ENCODE assay signal across 9 cellular contexts in the genomic region with DNA sequence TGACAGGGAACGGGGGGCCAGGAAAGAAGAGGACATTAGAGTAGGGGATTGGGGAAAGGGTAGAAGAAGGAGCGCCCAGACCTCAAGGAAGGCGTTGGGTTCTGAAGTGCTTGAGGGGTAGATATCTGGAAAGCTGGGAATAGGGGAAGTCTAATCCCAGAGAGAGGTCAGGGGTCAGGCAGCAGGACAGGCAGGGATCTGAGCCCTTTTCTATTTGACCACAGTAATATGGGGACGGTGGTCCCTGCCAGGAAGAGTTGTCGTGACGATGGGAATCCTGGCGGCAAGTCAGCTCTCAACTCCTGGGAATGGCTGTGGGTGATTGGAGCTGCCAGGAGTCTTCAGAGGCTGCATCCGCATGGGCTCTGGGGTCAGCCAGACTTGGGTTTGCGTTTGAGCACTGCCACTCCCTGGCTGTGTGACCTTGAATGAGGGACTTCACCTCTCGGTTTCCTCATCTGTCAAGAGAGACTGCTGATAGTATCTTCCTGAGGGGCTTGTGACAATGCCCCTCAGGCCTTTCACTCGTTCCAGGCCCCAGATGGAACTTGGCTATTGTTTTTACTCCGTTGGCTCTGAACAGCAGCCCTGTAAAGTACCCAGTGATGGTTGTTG. TPM values are rescaled to one million over a fixed set of nuclear protein-coding genes. Genes with fewer than 3 reads are reported as not detected.
DNase-seq lines count a peak whose midpoint lies in the region; ATAC-seq and TF ChIP-seq lines count a peak whose summit lies in the region.
"Had no signal": no experiment of that assay in that cellular context is flagged by ENCODE, and none has a peak within 500 bp of the region (broad histone marks: within the 10 kb centered on the region; RNA-seq: fewer than 3 reads in every experiment).

No MANE protein-coding gene starts in this region.

- POLR2A ChIA-PET in CD4-positive, alpha-beta T cell (lab: Charles Lee), result interaction anchor here (2.0 to 2.3 kb wide), 2 partner anchors 45 to 50 kb away, joined by 17 to 26 read pairs; a partner anchor contains a TSS
- POLR2A ChIA-PET in OCI-LY7 (lab: Charles Lee), result interaction anchor here (1.1 kb wide), 1 partner anchor 22 kb away, joined by 3 read pairs; no protein-coding TSS in a partner anchor

- H2AFZ ChIP-seq in OCI-LY7 (ENCODE audit: low read length), result no peak overlapping the region

- peaks cover 11% of the 10 kb centered on the region; the same call in 1 of the 2 replicates for H3K79me2 ChIP-seq in OCI-LY7 (ENCODE audit: insufficient read depth, low read depth, low read length)

- peaks cover 23% of the 10 kb centered on the region for H3K36me3 Mint-ChIP-seq in CD4-positive, alpha-beta T cell (ENCODE audit: low read depth)
- H3K36me3 Mint-ChIP-seq in endothelial cell (ENCODE audit: low read depth, unreplicated experiment), result peaks cover 10% of the 10 kb centered on the region
- no peaks in the 10 kb centered on the region for H3K36me3 Mint-ChIP-seq in neural crest cell (ENCODE audit: low read depth)

- H3K27me3 ChIP-seq in CD4-positive, alpha-beta T cell (ENCODE audit: control insufficient read depth, insufficient read depth, low read length), result no peaks in the 10 kb centered on the region

- BruUV-seq in OCI-LY7 (replicated peaks; lab: Mats Ljungman, UMichigan), result no TSS peak

- DNase-seq in CD4-positive, alpha-beta T cell, result no peak
- DNase-seq in OCI-LY7 (ENCODE audit: low spot score) (no peak), endothelial cell (ENCODE audit: low spot score) (no peak), neural crest cell (ENCODE audit: low read depth, low spot score) (no peak), mucosa of gallbladder (ENCODE audit: low spot score) (no peak), NCI-H2227 treated with DMSO at 0.1 percent for 48 hours (lab: John Stamatoyannopoulos, UW) (no peak)
- no peak for DNase-seq in activated CD4-positive, alpha-beta T cell treated with anti-CD3 and anti-CD28 coated beads, Interleukin-2, amount 50 U/mL, for 1 hour
- DNase-seq: NCI-H2171 had no signal

- H3K36me3 ChIP-seq in OCI-LY7 (ENCODE audit: insufficient read depth, low read length), result no peaks in the 10 kb centered on the region; the same call in 1 of the 2 replicates

- H3K27me3 Mint-ChIP-seq in CD4-positive, alpha-beta T cell, result no peaks in the 10 kb centered on the region
- H3K27me3 Mint-ChIP-seq in endothelial cell (ENCODE audit: unreplicated experiment), result peaks cover 22% of the 10 kb centered on the region
- no peaks in the 10 kb centered on the region for H3K27me3 Mint-ChIP-seq in neural crest cell (ENCODE audit: low read depth)

- TF ChIP-seq CTCF in CD4-positive, alpha-beta T cell (IDR thresholded peaks at IDR 0.05), result no peak
- TF ChIP-seq CTCF in OCI-LY7 (conservative IDR thresholded peaks at IDR 0.05; ENCODE audit: low read length), result no peak
- no peak for TF ChIP-seq CTCF in endothelial cell (IDR thresholded peaks at IDR 0.05; ENCODE audit: unreplicated experiment)
- no peak for TF ChIP-seq CTCF in neural crest cell (conservative IDR thresholded peaks at IDR 0.05)

- H3K27ac Mint-ChIP-seq in CD4-positive, alpha-beta T cell, result peak overlapping the region; percentile 64
- H3K27ac Mint-ChIP-seq in endothelial cell (ENCODE audit: unreplicated experiment), result peak overlapping the region; percentile 95
- H3K27ac Mint-ChIP-seq in neural crest cell (ENCODE audit: unreplicated experiment), result peak overlapping the region; percentile 70

- no peaks in the 10 kb centered on the region for H3K9me3 ChIP-seq in CD4-positive, alpha-beta T cell (ENCODE audit: control insufficient read depth, low read length)
- H3K9me3 ChIP-seq in OCI-LY7 (ENCODE audit: low read length), result no peaks in the 10 kb centered on the region

- H3K4me1 Mint-ChIP-seq in CD4-positive, alpha-beta T cell (ENCODE audit: low read depth), result peaks cover 47% of the 10 kb centered on the region
- H3K4me1 Mint-ChIP-seq in endothelial cell (ENCODE audit: unreplicated experiment) (peaks cover 27% of the 10 kb centered on the region), neural crest cell (peaks cover 42% of the 10 kb centered on the region)

- H3K27ac ChIP-seq in CD4-positive, alpha-beta T cell (ENCODE audit: low read depth, low read length), result no peak overlapping the region
- no peak overlapping the region for H3K27ac ChIP-seq in OCI-LY7 (ENCODE audit: low read depth, low read length, poor library complexity, severe bottlenecking)

- H3K4me2 ChIP-seq in OCI-LY7 (ENCODE audit: low read length), result peak overlapping the region; percentile 72

- ATAC-seq in CD4-positive, alpha-beta T cell (ENCODE audit: poor library complexity), result no peak
- ATAC-seq in GM21737 (IDR thresholded peaks at IDR 0.05; ENCODE audit: unreplicated experiment), result no peak

- H3K9me2 ChIP-seq in OCI-LY7 (ENCODE audit: insufficient read depth, low read length), result no peaks in the 10 kb centered on the region

- no peaks in the 10 kb centered on the region for H3K9me3 Mint-ChIP-seq in CD4-positive, alpha-beta T cell
- H3K9me3 Mint-ChIP-seq in endothelial cell (ENCODE audit: unreplicated experiment), result no peaks in the 10 kb centered on the region
- no peaks in the 10 kb centered on the region for H3K9me3 Mint-ChIP-seq in neural crest cell

- CTCF ChIA-PET in CD4-positive, alpha-beta T cell (lab: Charles Lee), result no interaction called here
- CTCF ChIA-PET in OCI-LY7 (lab: Charles Lee; ENCODE audit: unreplicated experiment), result no interaction called here

- H3K4me1 ChIP-seq in OCI-LY7 (ENCODE audit: insufficient read depth, low read length, poor library complexity, severe bottlenecking), result peaks cover 21% of the 10 kb centered on the region

- peak overlapping the region; percentile 98 for H3K4me3 ChIP-seq in OCI-LY7 (ENCODE audit: low read depth, low read length, poor library complexity, severe bottlenecking)

- intact Hi-C loops in CD4-positive, alpha-beta T cell (cut with DNase I, micrococcal nuclease), result loop anchor here (2.0 to 5.0 kb wide), 3 partner anchors 44 to 109 kb away; a partner anchor contains a TSS
- intact Hi-C loops in OCI-LY7 (cut with micrococcal nuclease; ENCODE audit: unreplicated experiment), result loop anchor here (10.0 kb wide), 1 partner anchor 273 kb away; a partner anchor contains a TSS

- H3K4me3 Mint-ChIP-seq in CD4-positive, alpha-beta T cell, result peak overlapping the region; percentile 86
- H3K4me3 Mint-ChIP-seq in endothelial cell (ENCODE audit: unreplicated experiment), result peak overlapping the region; percentile 98
- peak overlapping the region; percentile 98 for H3K4me3 Mint-ChIP-seq in neural crest cell

- peaks cover 3% of the 10 kb centered on the region; the same call in 1 of the 2 replicates for H4K20me1 ChIP-seq in OCI-LY7 (ENCODE audit: insufficient read depth, low read length)

RNA-seq across cellular contexts. Expression of a gene that starts 1.3 kb away (rescaled TPM):
- 10 to 100 TPM; 28.2 to 28.9 TPM for total RNA-seq in CD4-positive, alpha-beta T cell
- 29.7 and 47.4 TPM in 2 replicates for total RNA-seq in OCI-LY7 (2014; rRNA removed; shearing (Covaris generic))
- total RNA-seq in OCI-LY7 (2022) (46.9 and 50.4 TPM in 2 replicates), endothelial cell (ENCODE audit: unreplicated experiment) (191 TPM), neural crest cell (96.7 and 102 TPM in 2 replicates), mucosa of gallbladder (76.3 TPM)

RNA-seq across cellular contexts. Expression of a gene that starts 5.0 kb away (rescaled TPM):
- total RNA-seq in CD4-positive, alpha-beta T cell, result 1 to 10 TPM; 2.1 to 2.9 TPM
- not detected in 2 replicates for total RNA-seq in OCI-LY7 (2014; rRNA removed; shearing (Covaris generic))
- total RNA-seq in OCI-LY7 (2022) (not detected in 2 replicates), endothelial cell (ENCODE audit: unreplicated experiment) (not detected), neural crest cell (not detected in 2 replicates), mucosa of gallbladder (0.58 TPM)

RNA-seq across cellular contexts. Expression of a gene that starts 45.0 kb away (rescaled TPM):
- total RNA-seq in CD4-positive, alpha-beta T cell, result 10 to 100 TPM; 14.9 to 15.2 TPM
- 33.6 and 35.1 TPM in 2 replicates for total RNA-seq in OCI-LY7 (2014; rRNA removed; shearing (Covaris generic))
- total RNA-seq in OCI-LY7 (2022) (28.1 and 34.6 TPM in 2 replicates), endothelial cell (ENCODE audit: unreplicated experiment) (15.6 TPM), neural crest cell (37.5 and 38.0 TPM in 2 replicates), mucosa of gallbladder (36.7 TPM)

RNA-seq across cellular contexts. Expression of a gene that starts 50.0 kb away (rescaled TPM):
- total RNA-seq in CD4-positive, alpha-beta T cell, result 10 to 100 TPM; 67.2 to 67.8 TPM
- 73.5 and 85.1 TPM in 2 replicates for total RNA-seq in OCI-LY7 (2014; rRNA removed; shearing (Covaris generic))
- 111 and 146 TPM in 2 replicates for total RNA-seq in OCI-LY7 (2022)
- total RNA-seq in endothelial cell (ENCODE audit: unreplicated experiment), result 117 TPM
- total RNA-seq in neural crest cell, result 80.8 and 85.4 TPM in 2 replicates
- 66.0 TPM for total RNA-seq in mucosa of gallbladder
